ENCODE assay signal across 8 cellular contexts in genomic region chr6:30615219-30615957, GRCh38. TPM values are rescaled to one million over a fixed set of nuclear protein-coding genes. Genes with fewer than 3 reads are reported as not detected.
DNase-seq lines count a peak whose midpoint lies in the region; ATAC-seq and TF ChIP-seq lines count a peak whose summit lies in the region.

No MANE protein-coding gene starts in this region.

- H3K4me1 Mint-ChIP-seq in GM23338 = peaks cover 36% of the 10 kb centered on the region
- H3K4me1 Mint-ChIP-seq in activated T-cell treated with anti-CD3 and anti-CD28 coated beads, Interleukin-2, amount 50 U/mL, for 4 hours (ENCODE audit: low read depth) = peaks cover 52% of the 10 kb centered on the region
- peaks cover 69 to 77% of the 10 kb centered on the region in 2 donors for H3K4me1 Mint-ChIP-seq in natural killer cell treated with Interleukin-12 subunit alpha and Interleukin-12 subunit beta and Interleukin-15 and Interleukin-18, amount 100 ng/mL, for 72 hours (ENCODE audit: low read depth in 2 of 2)

- H3K36me3 Mint-ChIP-seq in GM23338 (ENCODE audit: low read depth) = peaks cover 77% of the 10 kb centered on the region
- H3K36me3 Mint-ChIP-seq in activated T-cell treated with anti-CD3 and anti-CD28 coated beads, Interleukin-2, amount 50 U/mL, for 4 hours (ENCODE audit: insufficient read depth) = peaks cover 44% of the 10 kb centered on the region
- H3K36me3 Mint-ChIP-seq in natural killer cell treated with Interleukin-12 subunit alpha and Interleukin-12 subunit beta and Interleukin-15 and Interleukin-18, amount 100 ng/mL, for 72 hours = peaks cover 48% of the 10 kb centered on the region

- peak overlapping the region; percentile 84 for H3K9ac ChIP-seq in fibroblast of lung (ENCODE audit: insufficient read depth, low read length)

- peaks cover 13% of the 10 kb centered on the region; the same call in 1 of the 2 replicates for H3K36me3 ChIP-seq in GM23338 (ENCODE audit: insufficient read depth)
- H3K36me3 ChIP-seq in fibroblast of lung (ENCODE audit: control insufficient read depth, insufficient read depth, low read length) = peaks cover 3% of the 10 kb centered on the region

- peak overlapping the region; percentile 100 for H3K27ac Mint-ChIP-seq in GM23338
- peak overlapping the region; percentile 95 to 98 for H3K27ac Mint-ChIP-seq in natural killer cell treated with Interleukin-12 subunit alpha and Interleukin-12 subunit beta and Interleukin-15 and Interleukin-18, amount 100 ng/mL, for 72 hours

- peak; percentile 46 for ATAC-seq in GM23338
- no peak for ATAC-seq in activated T-cell treated with anti-CD3 and anti-CD28 coated beads, Interleukin-2, amount 50 U/mL, for 4 hours
- no peak for ATAC-seq in natural killer cell treated with Interleukin-12 subunit alpha and Interleukin-12 subunit beta and Interleukin-15 and Interleukin-18, amount 100 ng/mL, for 72 hours
- no peak for ATAC-seq in GM21367 (IDR thresholded peaks at IDR 0.05; ENCODE audit: unreplicated experiment)

- H4K20me1 ChIP-seq in GM23338 (replicated peaks; ENCODE audit: insufficient read depth) = peaks cover 5% of the 10 kb centered on the region; the same call in 1 of the 2 replicates
- H4K20me1 ChIP-seq in fibroblast of lung (ENCODE audit: control insufficient read depth, extremely low read depth, insufficient read depth, low read length) = no peaks in the 10 kb centered on the region

- peak overlapping the region; percentile 96 for H3K4me3 Mint-ChIP-seq in GM23338
- H3K4me3 Mint-ChIP-seq in activated T-cell treated with anti-CD3 and anti-CD28 coated beads, Interleukin-2, amount 50 U/mL, for 4 hours = peak overlapping the region; percentile 90
- peak overlapping the region; percentile 94 for H3K4me3 Mint-ChIP-seq in natural killer cell treated with Interleukin-12 subunit alpha and Interleukin-12 subunit beta and Interleukin-15 and Interleukin-18, amount 100 ng/mL, for 72 hours

- DNase-seq in AG09309 (ENCODE audit: low read depth) (peak; percentile 62), GM23338 (ENCODE audit: low spot score) (peak; percentile 89), NCI-H460 (ENCODE audit: extremely low read depth, low read depth) (peak; percentile 58), fibroblast of lung (ENCODE audit: low read depth in 2 of 2) (peak; percentile 91 to 94), cortex of kidney (lab: John Stamatoyannopoulos, UW) (no peak)
- DNase-seq in activated T-cell treated with anti-CD3 and anti-CD28 coated beads, Interleukin-2, amount 50 U/mL, for 4 hours = peak; percentile 21
- DNase-seq in natural killer cell treated with Interleukin-12 subunit alpha and Interleukin-12 subunit beta and Interleukin-15 and Interleukin-18, amount 100 ng/mL, for 72 hours (ENCODE audit: low spot score) = no peak

- H3K9me3 Mint-ChIP-seq in GM23338 = peaks cover 18% of the 10 kb centered on the region; the same call in 2 of the 3 replicates
- H3K9me3 Mint-ChIP-seq in activated T-cell treated with anti-CD3 and anti-CD28 coated beads, Interleukin-2, amount 50 U/mL, for 4 hours = no peaks in the 10 kb centered on the region
- no peaks in the 10 kb centered on the region for H3K9me3 Mint-ChIP-seq in natural killer cell treated with Interleukin-12 subunit alpha and Interleukin-12 subunit beta and Interleukin-15 and Interleukin-18, amount 100 ng/mL, for 72 hours

- H2AFZ ChIP-seq in GM23338 (no peak overlapping the region), fibroblast of lung (ENCODE audit: low read length) (no peak overlapping the region)

- peak overlapping the region; percentile 74 for H3K4me2 ChIP-seq in GM23338
- peak overlapping the region; percentile 97 for H3K4me2 ChIP-seq in fibroblast of lung (ENCODE audit: extremely low read depth, insufficient read depth, low read length)

- peaks cover 19% of the 10 kb centered on the region for H3K4me1 ChIP-seq in GM23338 (ENCODE audit: insufficient read depth)
- peaks cover 16% of the 10 kb centered on the region for H3K4me1 ChIP-seq in fibroblast of lung (ENCODE audit: control insufficient read depth, extremely low read depth, insufficient read depth, low read length)

- H3K27me3 Mint-ChIP-seq in GM23338 (ENCODE audit: insufficient read depth, low read depth, poor library complexity) = peaks cover 40% of the 10 kb centered on the region
- H3K27me3 Mint-ChIP-seq in activated T-cell treated with anti-CD3 and anti-CD28 coated beads, Interleukin-2, amount 50 U/mL, for 4 hours (ENCODE audit: low read depth) = no peaks in the 10 kb centered on the region
- no peaks in the 10 kb centered on the region for H3K27me3 Mint-ChIP-seq in natural killer cell treated with Interleukin-12 subunit alpha and Interleukin-12 subunit beta and Interleukin-15 and Interleukin-18, amount 100 ng/mL, for 72 hours

- no peak for TF ChIP-seq CTCF in AG09309 (IDR thresholded peaks at IDR 0.05; ENCODE audit: control insufficient read depth, insufficient read depth, low read depth, low read length, missing control alignments)
- TF ChIP-seq CTCF in GM23338 (conservative IDR thresholded peaks at IDR 0.05; ENCODE audit: low read depth in 2 of 2) = no peak
- TF ChIP-seq CTCF in fibroblast of lung (conservative IDR thresholded peaks at IDR 0.05 in 1 of 2, IDR thresholded peaks at IDR 0.05 in 1 of 2; ENCODE audit: low read depth in 1 of 2, low read length in 2 of 2) = no peak

- no peaks in the 10 kb centered on the region for H3K9me3 ChIP-seq in fibroblast of lung (ENCODE audit: control insufficient read depth, insufficient read depth, low read depth, low read length)

- H3K27ac ChIP-seq in GM23338 (ENCODE audit: low read depth) (peak overlapping the region; percentile 98), fibroblast of lung (ENCODE audit: insufficient read depth, low read length) (peak overlapping the region; percentile 98)

- H3F3A ChIP-seq in GM23338 (replicated peaks; ENCODE audit: low read depth) = peaks cover 7% of the 10 kb centered on the region; the same call in 1 of the 2 replicates

- H3K27me3 ChIP-seq in GM23338 (ENCODE audit: insufficient read depth) = no peaks in the 10 kb centered on the region
- H3K27me3 ChIP-seq in fibroblast of lung (ENCODE audit: control insufficient read depth, insufficient read depth, low read length) = no peaks in the 10 kb centered on the region

- H3K9me2 ChIP-seq in GM23338 (ENCODE audit: insufficient read depth) = no peaks in the 10 kb centered on the region

- peaks cover 54% of the 10 kb centered on the region for H3K79me2 ChIP-seq in GM23338 (replicated peaks; ENCODE audit: insufficient read depth)
- peaks cover 42% of the 10 kb centered on the region for H3K79me2 ChIP-seq in fibroblast of lung (ENCODE audit: control insufficient read depth, insufficient read depth, low read length)

- H3K4me3 ChIP-seq in AG09309 (ENCODE audit: control insufficient read depth, low read depth, low read length) = peak overlapping the region; percentile 95
- peak overlapping the region; percentile 56 for H3K4me3 ChIP-seq in GM23338
- peak overlapping the region; percentile 63 to 98 (median 94) for H3K4me3 ChIP-seq in fibroblast of lung (replicated peaks in 1 of 4; ENCODE audit: control extremely low read depth in 1 of 4, insufficient read depth in 1 of 4, low read depth in 3 of 4, low read length in 4 of 4)

RNA-seq across cellular contexts. Expression of gene PPP1R10, which starts 1.7 kb away (rescaled TPM):
- 41.0 and 41.3 TPM in 2 replicates for total RNA-seq in GM23338 (2014; rRNA removed; shearing (Covaris generic))
- polyA plus RNA-seq in GM23338 (2016; fragmentation: Nextera tagmentation; extraction: Ambion mirVana) (41.9 and 42.9 TPM in 2 replicates), fibroblast of lung (25.2 and 35.5 TPM in 2 replicates)
- total RNA-seq in NCI-H460 (2014; rRNA removed; shearing (Covaris generic)) = 68.4 and 74.9 TPM in 2 replicates
- 21.8 and 28.6 TPM in 2 replicates for polyA plus RNA-seq in NCI-H460 (2014; cell fraction: nucleus; rRNA removed)
- total RNA-seq in activated T-cell treated with anti-CD3 and anti-CD28 coated beads, Interleukin-2, amount 50 U/mL, for 4 hours = 100 to 1,000 TPM; 102 to 106 (median 106) TPM
- total RNA-seq in fibroblast of lung = 18.2 and 28.2 TPM in 2 replicates
- polyA plus RNA-seq in fibroblast of lung (2012) = 23.7 and 25.5 TPM in 2 replicates
- 41.8 and 43.9 TPM in 2 replicates for polyA minus RNA-seq in fibroblast of lung (ENCODE audit: low replicate concordance)
- total RNA-seq in natural killer cell treated with Interleukin-12 subunit alpha and Interleukin-12 subunit beta and Interleukin-15 and Interleukin-18, amount 100 ng/mL, for 72 hours = 100 to 1,000 TPM in 1 of 2 donors, 10 to 100 TPM in 1; 97.9 to 119 TPM

RNA-seq across cellular contexts. Expression of gene MRPS18B, which starts 2.3 kb away (rescaled TPM):
- 49.1 and 49.2 TPM in 2 replicates for total RNA-seq in GM23338 (2014; rRNA removed; shearing (Covaris generic))
- polyA plus RNA-seq in GM23338 (2016; fragmentation: Nextera tagmentation; extraction: Ambion mirVana) (73.6 and 78.8 TPM in 2 replicates), fibroblast of lung (53.1 and 79.5 TPM in 2 replicates)
- total RNA-seq in NCI-H460 (2014; rRNA removed; shearing (Covaris generic)) = 116 and 129 TPM in 2 replicates
- 57.4 and 57.9 TPM in 2 replicates for polyA plus RNA-seq in NCI-H460 (2014; cell fraction: nucleus; rRNA removed)
- 100 to 1,000 TPM in 2 of 3 donors, 10 to 100 TPM in 1; 98.6 to 108 (median 103) TPM for total RNA-seq in activated T-cell treated with anti-CD3 and anti-CD28 coated beads, Interleukin-2, amount 50 U/mL, for 4 hours
- total RNA-seq in fibroblast of lung = 76.8 and 85.5 TPM in 2 replicates
- 43.1 and 62.7 TPM in 2 replicates for polyA plus RNA-seq in fibroblast of lung (2012)
- 51.0 and 75.7 TPM in 2 replicates for polyA minus RNA-seq in fibroblast of lung (ENCODE audit: low replicate concordance)
- total RNA-seq in natural killer cell treated with Interleukin-12 subunit alpha and Interleukin-12 subunit beta and Interleukin-15 and Interleukin-18, amount 100 ng/mL, for 72 hours = 10 to 100 TPM; 43.9 to 58.4 TPM

RNA-seq across cellular contexts. Expression of gene ATAT1, which starts 11.3 kb away (rescaled TPM):
- 8.9 and 12.8 TPM in 2 replicates for total RNA-seq in GM23338 (2014; rRNA removed; shearing (Covaris generic))
- 20.6 and 23.0 TPM in 2 replicates for polyA plus RNA-seq in GM23338 (2016; fragmentation: Nextera tagmentation; extraction: Ambion mirVana)
- total RNA-seq in NCI-H460 (2014; rRNA removed; shearing (Covaris generic)) = 4.3 and 7.7 TPM in 2 replicates
- polyA plus RNA-seq in NCI-H460 (2014; cell fraction: nucleus; rRNA removed) = 10.2 and 14.3 TPM in 2 replicates
- 10 to 100 TPM in 1 of 3 donors, 1 to 10 TPM in 2; 5.9 to 10.3 (median 9.5) TPM for total RNA-seq in activated T-cell treated with anti-CD3 and anti-CD28 coated beads, Interleukin-2, amount 50 U/mL, for 4 hours
- 3.9 and 5.1 TPM in 2 replicates for total RNA-seq in fibroblast of lung
- 6.8 and 8.8 TPM in 2 replicates for polyA plus RNA-seq in fibroblast of lung
- polyA plus RNA-seq in fibroblast of lung (2012) = 5.4 and 8.1 TPM in 2 replicates
- 7.6 and 11.5 TPM in 2 replicates for polyA minus RNA-seq in fibroblast of lung (ENCODE audit: low replicate concordance)
- total RNA-seq in natural killer cell treated with Interleukin-12 subunit alpha and Interleukin-12 subunit beta and Interleukin-15 and Interleukin-18, amount 100 ng/mL, for 72 hours = 10 to 100 TPM in 1 of 2 donors, 1 to 10 TPM in 1; 7.3 to 15.8 TPM

RNA-seq across cellular contexts. Expression of gene C6orf136, which starts 31.5 kb away (rescaled TPM):
- 4.7 and 12.5 TPM in 2 replicates for total RNA-seq in GM23338 (2014; rRNA removed; shearing (Covaris generic))
- polyA plus RNA-seq in GM23338 (2016; fragmentation: Nextera tagmentation; extraction: Ambion mirVana) (24.5 and 27.5 TPM in 2 replicates), fibroblast of lung (3.6 and 6.3 TPM in 2 replicates)
- total RNA-seq in NCI-H460 (2014; rRNA removed; shearing (Covaris generic)) = 7.5 and 8.3 TPM in 2 replicates
- polyA plus RNA-seq in NCI-H460 (2014; cell fraction: nucleus; rRNA removed) = 11.1 and 17.8 TPM in 2 replicates
- total RNA-seq in activated T-cell treated with anti-CD3 and anti-CD28 coated beads, Interleukin-2, amount 50 U/mL, for 4 hours = 10 to 100 TPM; 34.7 to 36.7 (median 36.6) TPM
- total RNA-seq in fibroblast of lung = 2.5 and 4.4 TPM in 2 replicates
- polyA plus RNA-seq in fibroblast of lung (2012) = 6.3 and 10.7 TPM in 2 replicates
- polyA minus RNA-seq in fibroblast of lung (ENCODE audit: low replicate concordance) = 10.6 and 19.9 TPM in 2 replicates
- total RNA-seq in natural killer cell treated with Interleukin-12 subunit alpha and Interleukin-12 subunit beta and Interleukin-15 and Interleukin-18, amount 100 ng/mL, for 72 hours = 10 to 100 TPM; 29.6 to 32.5 TPM

RNA-seq across cellular contexts. Expression of gene ABCF1, which starts 44.1 kb away (rescaled TPM):
- 85.8 and 92.6 TPM in 2 replicates for total RNA-seq in GM23338 (2014; rRNA removed; shearing (Covaris generic))
- polyA plus RNA-seq in GM23338 (2016; fragmentation: Nextera tagmentation; extraction: Ambion mirVana) (244 and 279 TPM in 2 replicates), fibroblast of lung (49.2 and 62.6 TPM in 2 replicates)
- 29.2 and 34.4 TPM in 2 replicates for total RNA-seq in NCI-H460 (2014; rRNA removed; shearing (Covaris generic))
- polyA plus RNA-seq in NCI-H460 (2014; cell fraction: nucleus; rRNA removed) = 17.0 and 20.1 TPM in 2 replicates
- total RNA-seq in activated T-cell treated with anti-CD3 and anti-CD28 coated beads, Interleukin-2, amount 50 U/mL, for 4 hours = 100 to 1,000 TPM; 167 to 181 (median 181) TPM
- 35.5 and 37.2 TPM in 2 replicates for total RNA-seq in fibroblast of lung
- polyA plus RNA-seq in fibroblast of lung (2012) = 74.7 and 79.2 TPM in 2 replicates
- polyA minus RNA-seq in fibroblast of lung (ENCODE audit: low replicate concordance) = 81.9 and 133 TPM in 2 replicates
- 100 to 1,000 TPM in 1 of 2 donors, 10 to 100 TPM in 1; 94.8 to 122 TPM for total RNA-seq in natural killer cell treated with Interleukin-12 subunit alpha and Interleukin-12 subunit beta and Interleukin-15 and Interleukin-18, amount 100 ng/mL, for 72 hours

Comparison
In these comparisons a context has a peak if more than half of its experiments do, and no peak if none do; other contexts are left out.
1. DNase-seq: peak in AG09309 (single experiment), GM23338 (single experiment), NCI-H460 (single experiment), activated T-cell treated with anti-CD3 and anti-CD28 coated beads, Interleukin-2, amount 50 U/mL, for 4 hours (single experiment) and fibroblast of lung (2 of 2); none in natural killer cell treated with Interleukin-12 subunit alpha and Interleukin-12 subunit beta and Interleukin-15 and Interleukin-18, amount 100 ng/mL, for 72 hours (single experiment) and cortex of kidney (single experiment).
2. Peak in every context shown above with its lines, with median percentiles within 50 percentile points of each other: H3K4me3 ChIP-seq and H3K4me3 Mint-ChIP-seq.